In the genomic region with DNA sequence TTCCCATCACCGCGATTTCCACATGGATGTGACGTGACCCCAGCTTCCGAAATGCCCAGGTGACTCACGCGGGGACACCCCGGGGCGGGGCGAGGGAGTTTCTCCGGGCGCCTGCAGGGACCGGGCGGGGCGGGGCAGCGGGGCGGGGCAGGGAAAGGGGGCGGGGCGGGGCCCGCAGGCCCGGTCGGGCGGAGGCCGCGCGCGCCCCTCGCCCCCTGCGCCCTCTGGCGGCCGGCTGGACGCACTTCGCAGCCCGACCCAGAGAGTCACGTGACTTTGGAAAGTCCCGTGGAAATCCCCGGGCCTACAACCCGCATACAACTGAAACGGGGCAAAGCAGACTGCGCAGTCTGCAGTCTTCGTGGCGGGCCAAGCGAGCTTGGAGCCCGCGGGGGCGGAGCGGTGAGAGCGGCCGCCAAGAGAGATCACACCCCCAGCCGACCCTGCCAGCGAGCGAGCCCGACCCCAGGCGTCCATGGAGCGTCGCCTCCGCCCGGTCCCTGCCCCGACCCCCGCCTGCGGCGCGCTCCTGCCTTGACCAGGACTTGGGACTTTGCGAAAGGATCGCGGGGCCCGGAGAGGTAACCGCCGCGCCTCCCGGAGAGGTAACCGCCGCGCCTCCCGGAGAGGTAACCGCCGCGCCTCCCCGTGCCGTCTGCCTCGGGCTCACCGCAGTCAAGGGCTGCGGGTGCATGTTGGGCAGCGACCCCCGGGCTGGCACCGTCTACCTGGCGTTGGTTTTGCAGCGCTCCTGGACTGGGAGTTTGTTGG, we compare ENCODE assay signal across 8 cellular contexts. TPM values are rescaled to one million over a fixed set of nuclear protein-coding genes. Genes with fewer than 3 reads are reported as not detected.
DNase-seq lines count a peak whose midpoint lies in the region; ATAC-seq and TF ChIP-seq lines count a peak whose summit lies in the region.

A gene (plus strand): TSS at position 346 of the 771 bp plus-strand sequence. CDS start 3,969 bp downstream, outside the sequence.

- ATAC-seq in GM18858 (IDR thresholded peaks at IDR 0.05; ENCODE audit: unreplicated experiment) (peak; percentile 59), HG03066 (IDR thresholded peaks at IDR 0.05; ENCODE audit: low read depth, unreplicated experiment) (peak; percentile 55)

- peaks cover 8 to 16% (median 14%) of the 10 kb centered on the region in 3 donors for H3K36me3 Mint-ChIP-seq in immature natural killer cell

- TF ChIP-seq POLR2A in breast epithelium (IDR thresholded peaks at IDR 0.05), result peak; percentile 56

- no peaks in the 10 kb centered on the region for H3K27me3 ChIP-seq in breast epithelium

- POLR2A ChIA-PET in AG04449 (lab: Yijun Ruan, JAX), result interaction anchor here (0.7 to 1.0 kb wide), 2 partner anchors 14 to 67 kb away, joined by 3 read pairs; no protein-coding TSS in a partner anchor

- H3K4me1 Mint-ChIP-seq in immature natural killer cell, result peaks cover 49 to 50% of the 10 kb centered on the region in 2 donors

- no peaks in the 10 kb centered on the region for H3K4me1 ChIP-seq in breast epithelium

- TF ChIP-seq CTCF in AG04449 (IDR thresholded peaks at IDR 0.05; ENCODE audit: insufficient read depth, low read length, missing control alignments) (peak; percentile 77), VCaP (conservative IDR thresholded peaks at IDR 0.05) (peak; percentile 94), breast epithelium (IDR thresholded peaks at IDR 0.05) (peak; percentile 46 to 82 (median 60))

- CTCF ChIA-PET in AG04449 (lab: Yijun Ruan, JAX), result interaction anchor here (0.6 to 16.0 kb wide), 50 partner anchors 8 to 175 kb away, joined by 3 to 262 read pairs (median 4); no protein-coding TSS in a partner anchor

- no peaks in the 10 kb centered on the region for H3K9me3 ChIP-seq in breast epithelium

- peak within 1 kb of the TSS; percentile 91 to 98 (median 93) for H3K27ac Mint-ChIP-seq in immature natural killer cell

- intact Hi-C loops in breast epithelium (cut with DNase I; ENCODE audit: low total_unique reads), result no loop called here

- H3K27ac ChIP-seq in VCaP (peak within 1 kb of the TSS; percentile 71), breast epithelium (peak within 1 kb of the TSS; percentile 91 to 97)

- peaks cover 0 to 2% (median 0%) of the 10 kb centered on the region in 6 donors for H3K9me3 Mint-ChIP-seq in immature natural killer cell

- H3K36me3 ChIP-seq in breast epithelium, result no peaks in the 10 kb centered on the region

- H3K27me3 Mint-ChIP-seq in immature natural killer cell (ENCODE audit: low read depth in 3 of 3), result peaks cover 14 to 48% (median 45%) of the 10 kb centered on the region in 3 donors

- peak within 1 kb of the TSS; percentile 88 to 97 (median 94) for H3K4me3 Mint-ChIP-seq in immature natural killer cell

- DNase-seq in AG04449 (ENCODE audit: low read depth, low spot score) (no peak), NCI-H2171 (lab: John Stamatoyannopoulos, UW) (peak; percentile 96), breast epithelium (ENCODE audit: low spot score in 2 of 2) (peak; percentile 90 to 93), immature natural killer cell (peak; percentile 95 to 97 (median 96)), smooth muscle cell of the brain vasculature (ENCODE audit: low read depth, low spot score) (peak; percentile 77)

- H3K4me3 ChIP-seq in AG04449 (ENCODE audit: low read depth, low read length) (peak within 1 kb of the TSS; percentile 92), breast epithelium (peak within 1 kb of the TSS; percentile 82 to 86 (median 85))

RNA-seq across cellular contexts. Expression of the gene that starts here (rescaled TPM):
- total RNA-seq in breast epithelium, result 10 to 100 TPM; 21.3 to 50.5 (median 25.9) TPM
- polyA plus RNA-seq in immature natural killer cell, result 100 to 1,000 TPM in 2 of 3 donors, 10 to 100 TPM in 1; 55.8 to 118 (median 117) TPM
